In genomic region chr2:206445948-206446347, GRCh38 we compare ENCODE assay signal across 1 cellular context.
A peak's percentile ranks its signal among the peaks of the same experiment; 100 is the strongest.
TF ChIP-seq lines count a peak whose summit lies in the region.

No MANE protein-coding gene starts in this region.

TF ChIP-seq in GM12878, 131 proteins besides CTCF, POLR2A, EP300 and RAD21:
- TF ChIP-seq CUX1 (IDR thresholded peaks at IDR 0.05; ENCODE audit: insufficient replicate concordance, low read depth, low read length): peak; percentile 47
- no peak for TF ChIP-seq HSF1 (IDR thresholded peaks at IDR 0.05; ENCODE audit: low read depth, low read length)
- TF ChIP-seq TAF1 (IDR thresholded peaks at IDR 0.05; ENCODE audit: borderline replicate concordance, low read depth, low read length): no peak
- TF ChIP-seq CREB1 (IDR thresholded peaks at IDR 0.05; ENCODE audit: low read depth): no peak
- TF ChIP-seq PKNOX1 (IDR thresholded peaks at IDR 0.05): peak; percentile 72
- no peak for TF ChIP-seq ZBTB40 (IDR thresholded peaks at IDR 0.05; ENCODE audit: borderline replicate concordance)
- TF ChIP-seq ZBTB4 (CRISPR knock-in tag; IDR thresholded peaks at IDR 0.05): no peak
- no peak for TF ChIP-seq ZBTB11 (CRISPR knock-in tag; IDR thresholded peaks at IDR 0.05)
- TF ChIP-seq MLLT1 (IDR thresholded peaks at IDR 0.05): no peak
- no peak for TF ChIP-seq STAT3 (IDR thresholded peaks at IDR 0.05; ENCODE audit: low read depth, low read length)
- no peak for TF ChIP-seq FOXK2 (IDR thresholded peaks at IDR 0.05)
- TF ChIP-seq MEF2B (IDR thresholded peaks at IDR 0.05; ENCODE audit: partially characterized antibody, poor library complexity, severe bottlenecking): no peak
- TF ChIP-seq E2F4 (IDR thresholded peaks at IDR 0.05; ENCODE audit: low read depth, low read length): no peak
